ENCODE assay signal across 18 cellular contexts in the genomic region with DNA sequence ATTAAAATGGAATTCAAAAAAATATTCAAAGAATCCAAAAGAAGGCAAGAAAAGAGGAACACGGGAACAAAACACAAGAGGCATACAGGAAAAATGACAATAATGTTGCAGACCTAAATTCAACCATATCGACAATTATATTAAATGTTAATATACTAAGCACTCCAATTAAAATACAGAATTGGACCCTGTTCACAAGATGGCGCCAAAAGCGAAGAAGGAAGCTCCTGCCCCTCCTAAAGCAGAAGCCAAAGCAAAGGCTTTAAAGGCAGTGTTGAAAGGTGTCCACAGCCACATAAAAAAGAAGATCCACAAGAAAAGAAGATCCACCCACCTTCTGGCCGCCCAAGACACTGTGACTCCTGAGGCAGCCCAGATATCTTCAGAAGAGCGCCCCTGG. TPM values are rescaled to one million over a fixed set of nuclear protein-coding genes. Genes with fewer than 3 reads are reported as not detected.
DNase-seq lines count a peak whose midpoint lies in the region; ATAC-seq lines count a peak whose summit lies in the region.
"Had no signal": no experiment of that assay in that cellular context is flagged by ENCODE, and none has a peak within 500 bp of the region (broad histone marks: within the 10 kb centered on the region; RNA-seq: fewer than 3 reads in every experiment).

No MANE protein-coding gene starts in this region.

- H3K36me3 Mint-ChIP-seq in stimulated activated memory B cell treated with anti-CD40 and anti-IgM and Interleukin-4, amounts not matched to agents 10 μg/mL and 1 μg/mL and 100 μg/mL, for 72 hours: no peaks in the 10 kb centered on the region

- no peaks in the 10 kb centered on the region for H3K4me1 Mint-ChIP-seq in stimulated activated memory B cell treated with anti-CD40 and anti-IgM and Interleukin-4, amounts not matched to agents 10 μg/mL and 1 μg/mL and 100 μg/mL, for 72 hours

- no peak for ATAC-seq in stimulated activated memory B cell treated with anti-CD40 and anti-IgM and Interleukin-4, amounts not matched to agents 10 μg/mL and 1 μg/mL and 100 μg/mL, for 72 hours
- ATAC-seq: stimulated activated effector memory CD8-positive, alpha-beta T cell treated with anti-CD3 and anti-CD28 coated beads, Interleukin-12 subunit alpha, Interleukin-12 subunit beta, amount 100 ng/mL, for 72 hours had no signal

- no peak overlapping the region for H3K4me3 Mint-ChIP-seq in stimulated activated memory B cell treated with anti-CD40 and anti-IgM and Interleukin-4, amounts not matched to agents 10 μg/mL and 1 μg/mL and 100 μg/mL, for 72 hours
- H3K4me3 Mint-ChIP-seq: stimulated activated effector memory CD8-positive, alpha-beta T cell treated with anti-CD3 and anti-CD28 coated beads, Interleukin-12 subunit alpha, Interleukin-12 subunit beta, amount 100 ng/mL, for 72 hours; T-helper 1 cell treated with Interleukin-12 subunit alpha and Interleukin-12 subunit beta and Interleukin-4 antibody, amounts not matched to agents 30 μg/mL and 1 μg/mL, for 36 hours had no signal

- H3K27ac Mint-ChIP-seq in stimulated activated memory B cell treated with anti-CD40 and anti-IgM and Interleukin-4, amounts not matched to agents 10 μg/mL and 1 μg/mL and 100 μg/mL, for 72 hours: no peak overlapping the region
- H3K27ac Mint-ChIP-seq: stimulated activated effector memory CD8-positive, alpha-beta T cell treated with anti-CD3 and anti-CD28 coated beads, Interleukin-12 subunit alpha, Interleukin-12 subunit beta, amount 100 ng/mL, for 72 hours; T-helper 1 cell treated with Interleukin-12 subunit alpha and Interleukin-12 subunit beta and Interleukin-4 antibody, amounts not matched to agents 30 μg/mL and 1 μg/mL, for 36 hours had no signal

- no peaks in the 10 kb centered on the region for H3K9me3 Mint-ChIP-seq in stimulated activated memory B cell treated with anti-CD40 and anti-IgM and Interleukin-4, amounts not matched to agents 10 μg/mL and 1 μg/mL and 100 μg/mL, for 72 hours
- H3K9me3 Mint-ChIP-seq: stimulated activated effector memory CD8-positive, alpha-beta T cell treated with anti-CD3 and anti-CD28 coated beads, Interleukin-12 subunit alpha, Interleukin-12 subunit beta, amount 100 ng/mL, for 72 hours; T-helper 1 cell treated with Interleukin-12 subunit alpha and Interleukin-12 subunit beta and Interleukin-4 antibody, amounts not matched to agents 30 μg/mL and 1 μg/mL, for 36 hours had no signal

- peak; percentile 44 for DNase-seq in ELR (ENCODE audit: low read depth)
- peak; percentile 42 for DNase-seq in Jurkat, Clone E6-1 (ENCODE audit: low read depth, low spot score)
- peak; percentile 16 for DNase-seq in SK-MEL-5 (ENCODE audit: low read depth, low spot score)
- DNase-seq in fibroblast of peridontal ligament (ENCODE audit: extremely low read depth): peak; percentile 18
- DNase-seq in DMS53 (lab: John Stamatoyannopoulos, UW): no peak
- DNase-seq in AG20443 (ENCODE audit: low spot score): no peak
- no peak for DNase-seq in NCI-H748 (lab: John Stamatoyannopoulos, UW; ENCODE audit: unreplicated experiment)
- DNase-seq: aorta, C1 segment of cervical spinal cord, mesendoderm, NCI-H345, sigmoid colon, upper lobe of left lung had no signal

- H3K4me3 ChIP-seq in Jurkat, Clone E6-1 (ENCODE audit: low read length): no peak overlapping the region
- H3K4me3 ChIP-seq: sigmoid colon, upper lobe of left lung had no signal

- H3K27me3 Mint-ChIP-seq in stimulated activated memory B cell treated with anti-CD40 and anti-IgM and Interleukin-4, amounts not matched to agents 10 μg/mL and 1 μg/mL and 100 μg/mL, for 72 hours: peaks cover 9% of the 10 kb centered on the region

- in situ Hi-C loops in SK-MEL-5 (cut with HindIII; ENCODE audit: low pct_unique_long_range_greater_than_20kb, low sequenced_read_pairs): no loop called here

RNA-seq across cellular contexts. Expression of gene XAF1, which starts 6.3 kb away (rescaled TPM):
- 2.3 TPM for polyA plus RNA-seq in Jurkat, Clone E6-1 (2012; ENCODE audit: insufficient read depth, insufficient read length)
- 1.0 and 1.4 TPM in 2 replicates for total RNA-seq in SK-MEL-5 (2014; rRNA removed; shearing (Covaris generic))
- 1.4 TPM in 2 replicates for polyA plus RNA-seq in SK-MEL-5 (2015; cell fraction: cytosol; rRNA removed)
- 6.9 and 11.8 TPM in 2 replicates for polyA plus RNA-seq in SK-MEL-5 (2015; cell fraction: nucleus; rRNA removed)

RNA-seq across cellular contexts. Expression of gene FBXO39, which starts 26.5 kb away (rescaled TPM):
- not detected for polyA plus RNA-seq in Jurkat, Clone E6-1 (2012; ENCODE audit: insufficient read depth, insufficient read length)
- total RNA-seq in SK-MEL-5 (2014; rRNA removed; shearing (Covaris generic)): not detected in 2 replicates
- not detected in 2 replicates for polyA plus RNA-seq in SK-MEL-5 (2015; cell fraction: cytosol; rRNA removed)
- polyA plus RNA-seq in SK-MEL-5 (2015; cell fraction: nucleus; rRNA removed): not detected in 2 replicates
- total RNA-seq: HT-29, RPMI7951, sigmoid colon had no signal

RNA-seq across cellular contexts. Expression of gene SLC13A5, which starts 36.4 kb away (rescaled TPM):
- not detected for polyA plus RNA-seq in Jurkat, Clone E6-1 (2012; ENCODE audit: insufficient read depth, insufficient read length)
- total RNA-seq in SK-MEL-5 (2014; rRNA removed; shearing (Covaris generic)): not detected in 2 replicates
- polyA plus RNA-seq in SK-MEL-5 (2015; cell fraction: cytosol; rRNA removed): not detected in 2 replicates
- not detected in 2 replicates for polyA plus RNA-seq in SK-MEL-5 (2015; cell fraction: nucleus; rRNA removed)
- total RNA-seq: HT-29, RPMI7951 had no signal
- polyA plus RNA-seq: aorta had no signal

Comparison
In these comparisons a context has a peak if more than half of its experiments do, and no peak if none do; other contexts are left out.
1. DNase-seq: peak in ELR (single experiment), Jurkat, Clone E6-1 (single experiment), SK-MEL-5 (single experiment) and fibroblast of peridontal ligament (single experiment); none in DMS53 (single experiment), AG20443 (single experiment) and NCI-H748 (single experiment).